ENCODE assay signal across 2 cellular contexts in genomic region chr4:8830056-8830455, GRCh38.
TF ChIP-seq lines count a peak whose summit lies in the region.

No MANE protein-coding gene starts in this region.

TF ChIP-seq in SK-N-SH, 30 proteins besides CTCF, POLR2A, EP300 and RAD21:
- no peak for TF ChIP-seq REST (IDR thresholded peaks at IDR 0.05; ENCODE audit: low read depth, low read length)

TF ChIP-seq in SK-N-SH treated with all-trans-retinoic acid at 6 μM for 48 hours, 23 proteins besides CTCF, POLR2A, EP300 and RAD21 (continued from another document):
- TF ChIP-seq GLIS3 (CRISPR knock-in tag; IDR thresholded peaks at IDR 0.05) (no peak), ZFP30 (CRISPR knock-in tag; IDR thresholded peaks at IDR 0.05) (no peak), CREB5 (CRISPR knock-in tag; IDR thresholded peaks at IDR 0.05; ENCODE audit: low read depth) (no peak), POU6F1 (CRISPR knock-in tag; IDR thresholded peaks at IDR 0.05; ENCODE audit: borderline replicate concordance, low read depth) (no peak), TOX (CRISPR knock-in tag; IDR thresholded peaks at IDR 0.05; ENCODE audit: borderline replicate concordance) (no peak), ESRRG (CRISPR knock-in tag; IDR thresholded peaks at IDR 0.05) (no peak), CSRNP3 (CRISPR knock-in tag; IDR thresholded peaks at IDR 0.05) (no peak), RARB (CRISPR knock-in tag; IDR thresholded peaks at IDR 0.05) (no peak), ISL1 (CRISPR knock-in tag; IDR thresholded peaks at IDR 0.05) (no peak), ZNF70 (CRISPR knock-in tag; IDR thresholded peaks at IDR 0.05) (no peak), CSDC2 (CRISPR knock-in tag; IDR thresholded peaks at IDR 0.05) (no peak), ZC3H10 (CRISPR knock-in tag; IDR thresholded peaks at IDR 0.05) (no peak), ZFP3 (CRISPR knock-in tag; IDR thresholded peaks at IDR 0.05) (no peak), PATZ1 (CRISPR knock-in tag; IDR thresholded peaks at IDR 0.05; ENCODE audit: borderline replicate concordance) (no peak), BACH2 (CRISPR knock-in tag; IDR thresholded peaks at IDR 0.05; ENCODE audit: borderline replicate concordance) (no peak), ZNF8 (CRISPR knock-in tag; IDR thresholded peaks at IDR 0.05) (no peak), TCF4 (CRISPR knock-in tag; IDR thresholded peaks at IDR 0.05; ENCODE audit: borderline replicate concordance) (no peak)
